19 cellular contexts compared by ENCODE assay signal in genomic region chr20:61835301-61835700, GRCh38.
"Had no signal": no experiment of that assay in that cellular context is flagged by ENCODE, and none has a peak within 500 bp of the region (broad histone marks: within the 10 kb centered on the region; RNA-seq: fewer than 3 reads in every experiment).

No MANE protein-coding gene starts in this region.

- H3K9me3 Mint-ChIP-seq: activated CD4-positive, alpha-beta T cell treated with anti-CD3 and anti-CD28 coated beads, Interleukin-2, amount 10 ng/mL, durations not matched to agents 24 days and 14 days; activated CD8-positive, alpha-beta T cell treated with anti-CD3 and anti-CD28 coated beads for 36 hours; activated T-cell treated with anti-CD3 and anti-CD28 coated beads, Interleukin-2, amount 50 U/mL, for 24 hours; activated T-helper 2 cell treated with anti-CD3 and anti-CD28 coated beads, Interferon-gamma antibody, Interleukin-2, Interleukin-4, amounts not matched to agents 10 μg/mL and 5 μg/mL and 100 μg/mL, durations not matched to agents 14 hours and 24 hours and 36 hours; central memory CD8-positive, alpha-beta T cell; natural killer cell; T-helper 1 cell treated with Interleukin-12 subunit alpha and Interleukin-12 subunit beta and Interleukin-4 antibody, amounts not matched to agents 30 μg/mL and 1 μg/mL, for 36 hours had no signal

- H3K27ac ChIP-seq: gastroesophageal sphincter, heart left ventricle, neutrophil, parathyroid adenoma, upper lobe of right lung had no signal

- H3K4me3 ChIP-seq: gastroesophageal sphincter, heart left ventricle, upper lobe of right lung had no signal

- H3K4me1 ChIP-seq: gastroesophageal sphincter, heart left ventricle, parathyroid adenoma, upper lobe of right lung had no signal

- H3K79me2 ChIP-seq: parathyroid adenoma had no signal

- H3K4me1 Mint-ChIP-seq: activated CD4-positive, alpha-beta T cell treated with anti-CD3 and anti-CD28 coated beads, Interleukin-2, amount 10 ng/mL, durations not matched to agents 24 days and 14 days; central memory CD8-positive, alpha-beta T cell; natural killer cell had no signal

- H3K9ac ChIP-seq: parathyroid adenoma had no signal

- DNase-seq: activated CD4-positive, alpha-beta T cell treated with anti-CD3 and anti-CD28 coated beads, Interleukin-2, amount 10 ng/mL, durations not matched to agents 24 days and 14 days; activated CD8-positive, alpha-beta T cell treated with anti-CD3 and anti-CD28 coated beads for 36 hours; activated naive CD4-positive, alpha-beta T cell treated with anti-CD3 and anti-CD28 coated beads, Interleukin-2, amount 50 U/mL, for 16 hours; activated T-cell treated with anti-CD3 and anti-CD28 coated beads, Interleukin-2, amount 50 U/mL, for 24 hours; aorta; cortex of kidney; kidney glomerular epithelial cell; mesendoderm; natural killer cell; stimulated activated naive CD4-positive, alpha-beta T cell; upper lobe of right lung had no signal

- H3K27me3 Mint-ChIP-seq: activated CD4-positive, alpha-beta T cell treated with anti-CD3 and anti-CD28 coated beads, Interleukin-2, amount 10 ng/mL, durations not matched to agents 24 days and 14 days had no signal

- H3K9me3 ChIP-seq: gastroesophageal sphincter, heart left ventricle, neutrophil, upper lobe of right lung had no signal

- H3K36me3 ChIP-seq: gastroesophageal sphincter, heart left ventricle, neutrophil, upper lobe of right lung had no signal

- H2AFZ ChIP-seq: parathyroid adenoma had no signal

- ATAC-seq: activated CD8-positive, alpha-beta T cell treated with anti-CD3 and anti-CD28 coated beads for 36 hours; gastroesophageal sphincter; heart left ventricle; natural killer cell; sciatic nerve had no signal

- H3K4me3 Mint-ChIP-seq: activated CD4-positive, alpha-beta T cell treated with anti-CD3 and anti-CD28 coated beads, Interleukin-2, amount 10 ng/mL, durations not matched to agents 24 days and 14 days; activated CD8-positive, alpha-beta T cell treated with anti-CD3 and anti-CD28 coated beads for 36 hours; activated T-cell treated with anti-CD3 and anti-CD28 coated beads, Interleukin-2, amount 50 U/mL, for 24 hours; central memory CD8-positive, alpha-beta T cell; natural killer cell; T-helper 1 cell treated with Interleukin-12 subunit alpha and Interleukin-12 subunit beta and Interleukin-4 antibody, amounts not matched to agents 30 μg/mL and 1 μg/mL, for 36 hours had no signal

- H3K27ac Mint-ChIP-seq: activated CD4-positive, alpha-beta T cell treated with anti-CD3 and anti-CD28 coated beads, Interleukin-2, amount 10 ng/mL, durations not matched to agents 24 days and 14 days; activated CD8-positive, alpha-beta T cell treated with anti-CD3 and anti-CD28 coated beads for 36 hours; activated T-cell treated with anti-CD3 and anti-CD28 coated beads, Interleukin-2, amount 50 U/mL, for 24 hours; activated T-helper 2 cell treated with anti-CD3 and anti-CD28 coated beads, Interferon-gamma antibody, Interleukin-2, Interleukin-4, amounts not matched to agents 10 μg/mL and 5 μg/mL and 100 μg/mL, durations not matched to agents 14 hours and 24 hours and 36 hours; natural killer cell; T-helper 1 cell treated with Interleukin-12 subunit alpha and Interleukin-12 subunit beta and Interleukin-4 antibody, amounts not matched to agents 30 μg/mL and 1 μg/mL, for 36 hours had no signal

- H3K36me3 Mint-ChIP-seq: natural killer cell had no signal
